1 cellular context compared by ENCODE assay signal in genomic region chr18:42635378-42636048, GRCh38.
TF ChIP-seq lines count a peak whose summit lies in the region.

No MANE protein-coding gene starts in this region.

TF ChIP-seq in GM23338, 12 proteins besides CTCF, POLR2A, EP300 and RAD21 (continued from another document):
- TF ChIP-seq REST (IDR thresholded peaks at IDR 0.05; ENCODE audit: unreplicated experiment) (no peak), CREB1 (CRISPR knock-in tag; IDR thresholded peaks at IDR 0.05; ENCODE audit: low read depth) (no peak), POLR2AphosphoS5 (IDR thresholded peaks at IDR 0.05; ENCODE audit: low read depth) (no peak), EZH2 (IDR thresholded peaks at IDR 0.05; ENCODE audit: low read depth, unreplicated experiment) (no peak), EZH2phosphoT487 (IDR thresholded peaks at IDR 0.05; ENCODE audit: unreplicated experiment) (no peak), JUNB (IDR thresholded peaks at IDR 0.05; ENCODE audit: unreplicated experiment) (no peak), ETS1 (IDR thresholded peaks at IDR 0.05) (no peak)
